10 cellular contexts compared by ENCODE assay signal in genomic region chr3:39254806-39255449, GRCh38. TPM values are rescaled to one million over a fixed set of nuclear protein-coding genes. Genes with fewer than 3 reads are reported as not detected.
A peak's percentile ranks its signal among the peaks of the same experiment; 100 is the strongest.
DNase-seq lines count a peak whose midpoint lies in the region; ATAC-seq, FAIRE-seq and TF ChIP-seq lines count a peak whose summit lies in the region.
"Had no signal": no experiment of that assay in that cellular context is flagged by ENCODE, and none has a peak within 500 bp of the region (broad histone marks: within the 10 kb centered on the region; RNA-seq: fewer than 3 reads in every experiment).

No MANE protein-coding gene starts in this region.

- no peak overlapping the region for H3K9ac ChIP-seq in IMR-90 (ENCODE audit: low read depth, low read length)
- no peak overlapping the region for H3K9ac ChIP-seq in GM12878 (ENCODE audit: control insufficient read depth, insufficient read depth, low read length)

- H3K4me3 ChIP-seq in IMR-90 (ENCODE audit: insufficient read depth, low read depth, low read length), result no peak overlapping the region
- H3K4me3 ChIP-seq in GM12878, result peak overlapping the region; percentile 31; the same call in 1 of the 2 replicates
- H3K4me3 ChIP-seq in brain microvascular endothelial cell (ENCODE audit: low read depth, low read length), result no peak overlapping the region
- H3K4me3 ChIP-seq: lung, smooth muscle cell had no signal

- no CpG with 5 or more reads among the region's 2 CpGs for whole genome bisulfite sequencing in IMR-90 (ENCODE audit: extremely low coverage in 2 of 2, insufficient read length in 1 of 2), 2 experiments
- WGBS in GM12878 (ENCODE audit: insufficient coverage, insufficient replicate concordance, low lambda C conversion rate, missing lambda C conversion rate), result 24% methylated on average over 2 of the region's 2 CpGs

- H2BK120ac ChIP-seq in IMR-90 (ENCODE audit: low read depth, low read length), result peak overlapping the region; percentile 64

- H3K27me3 ChIP-seq in IMR-90 (ENCODE audit: control insufficient read depth, insufficient read depth, low read length) (peaks cover 7% of the 10 kb centered on the region), GM12878 (replicated peaks in 1 of 2; ENCODE audit: control insufficient read depth in 2 of 2, insufficient read depth in 2 of 2, low read length in 1 of 2) (no peaks in the 10 kb centered on the region), brain microvascular endothelial cell (replicated peaks) (no peaks in the 10 kb centered on the region)

- H3K18ac ChIP-seq in IMR-90 (ENCODE audit: low read depth, low read length), result peak overlapping the region; percentile 23; the same call in 1 of the 2 replicates

- intact Hi-C loops in IMR-90 (cut with micrococcal nuclease), result no loop called here
- intact Hi-C loops in GM12878 (cut with micrococcal nuclease; ENCODE audit: unreplicated experiment), result loop anchor here (1.0 to 2.0 kb wide), 2 partner anchors 33 to 34 kb away; no protein-coding TSS in a partner anchor

- no peak overlapping the region for H3K27ac ChIP-seq in IMR-90 (ENCODE audit: insufficient read depth, low read length)
- peak overlapping the region; percentile 68 for H3K27ac ChIP-seq in GM12878 (ENCODE audit: control insufficient read depth, insufficient read depth)
- H3K27ac ChIP-seq in brain microvascular endothelial cell, result no peak overlapping the region

- no peak overlapping the region for H2AK9ac ChIP-seq in IMR-90 (replicated peaks; ENCODE audit: low read depth, low read length, poor library complexity)

- peak overlapping the region; percentile 41; the same call in 1 of the 2 replicates for H3K4ac ChIP-seq in IMR-90 (ENCODE audit: low read depth, low read length)

- TF ChIP-seq POLR2A in GM12891 (IDR thresholded peaks at IDR 0.05; ENCODE audit: low read depth, low read length) (no peak), IMR-90 (IDR thresholded peaks at IDR 0.05; ENCODE audit: low read depth, low read length) (no peak), GM12878 (IDR thresholded peaks at IDR 0.05; ENCODE audit: low read depth, low read length) (no peak)

- no peak overlapping the region for H3K23ac ChIP-seq in IMR-90 (ENCODE audit: low read depth, low read length)

- no peak overlapping the region for H4K5ac ChIP-seq in IMR-90 (ENCODE audit: low read depth, low read length)

- dilution Hi-C loops in IMR-90 (cut with HindIII; ENCODE audit: low sequenced_read_pairs, unreplicated experiment), result no loop called here

- no peak overlapping the region for H3K56ac ChIP-seq in IMR-90 (ENCODE audit: extremely low read depth, insufficient read depth, low read length)

- no peak overlapping the region for H2BK15ac ChIP-seq in IMR-90 (ENCODE audit: low read depth, low read length)

- H3K4me2 ChIP-seq in IMR-90 (ENCODE audit: low read depth, low read length), result peak overlapping the region; percentile 38; the same call in 1 of the 2 replicates
- H3K4me2 ChIP-seq in GM12878 (ENCODE audit: control insufficient read depth, insufficient read depth), result peak overlapping the region; percentile 68
- H3K4me2 ChIP-seq: smooth muscle cell had no signal

- H3K9me3 ChIP-seq in IMR-90 (ENCODE audit: control insufficient read depth, insufficient read depth, low read length) (no peaks in the 10 kb centered on the region), GM12878 (replicated peaks; ENCODE audit: control insufficient read depth, insufficient read depth, low read length) (no peaks in the 10 kb centered on the region)

- ATAC-seq in IMR-90 (ENCODE audit: low read depth) (peak; percentile 27; the same call in 1 of the 2 replicates), GM12878 (no peak; the same call in 2 of the 3 replicates)

- H2AK5ac ChIP-seq in IMR-90 (ENCODE audit: low read depth, low read length), result no peak overlapping the region

- H4K20me1 ChIP-seq in IMR-90 (ENCODE audit: insufficient read depth, low read length) (no peaks in the 10 kb centered on the region), GM12878 (ENCODE audit: control insufficient read depth, insufficient read depth) (no peaks in the 10 kb centered on the region)

- no peak for TF ChIP-seq RAD21 in IMR-90 (IDR thresholded peaks at IDR 0.05; ENCODE audit: low read length)
- TF ChIP-seq RAD21 in GM12878 (IDR thresholded peaks at IDR 0.05; ENCODE audit: insufficient read depth, low read depth, low read length), result no peak

- in situ Hi-C loops in IMR-90 (cut with MboI; ENCODE audit: low sequenced_read_pairs) (no loop called here), GM12878 (cut with MboI) (no loop called here), brain microvascular endothelial cell (cut with HindIII; ENCODE audit: low pct_ligation_motif_present, low sequenced_read_pairs) (no loop called here)

- 0 out of 2 replicates have a peak overlapping the region, but pooled peaks have one; percentile 6 for H4K91ac ChIP-seq in IMR-90 (ENCODE audit: insufficient read depth, low read depth, low read length)

- H3K4me1 ChIP-seq in IMR-90 (ENCODE audit: control insufficient read depth, insufficient read depth, low read length), result peaks cover 2% of the 10 kb centered on the region; the same call in 1 of the 2 replicates
- H3K4me1 ChIP-seq in GM12878 (ENCODE audit: control insufficient read depth, insufficient read depth, low read length), result peaks cover 31% of the 10 kb centered on the region

- SMC1A ChIA-PET in GM12878 (lab: Charles Lee; ENCODE audit: uncharacterized antibody, unreplicated experiment), result interaction anchor here (0.7 to 2.6 kb wide), 15 partner anchors 9 to 127 kb away, joined by 3 to 25 read pairs (median 4); no protein-coding TSS in a partner anchor

- FAIRE-seq in GM12891 (lab: Jason Lieb, UNC) (peak; percentile 38), GM12878 (lab: Jason Lieb, UNC) (no peak)

- DNase-seq in GM12891 (ENCODE audit: insufficient read length, low spot score), result no peak
- DNase-seq in IMR-90, result peak; percentile 43
- no peak for DNase-seq in GM12878 (ENCODE audit: low read depth, low spot score)
- DNase-seq in renal cortical epithelial cell (ENCODE audit: low read depth), result peak; percentile 12
- no peak for DNase-seq in GM19238 (ENCODE audit: insufficient read length, low spot score)
- DNase-seq in brain microvascular endothelial cell, result no peak
- no peak for DNase-seq in SIG-M5 (lab: John Stamatoyannopoulos, UW)
- DNase-seq: activated naive CD4-positive, alpha-beta T cell treated with Interleukin-2 at 50 U/mL for 16 hours had no signal

- no peak for TF ChIP-seq EP300 in GM12878 (IDR thresholded peaks at IDR 0.05; ENCODE audit: borderline replicate concordance in 1 of 2, control insufficient read depth in 1 of 2, low read depth in 2 of 2, low read length in 2 of 2)

- no peak overlapping the region for H2AFZ ChIP-seq in IMR-90 (replicated peaks; ENCODE audit: low read length, poor library complexity)
- peak overlapping the region; percentile 2; the same call in 1 of the 2 replicates for H2AFZ ChIP-seq in GM12878 (ENCODE audit: control insufficient read depth, low read depth, low read length)

- RAD21 ChIA-PET in GM12878 (lab: Charles Lee; ENCODE audit: unreplicated experiment), result interaction anchor here (0.7 to 1.8 kb wide), 17 partner anchors 9 to 255 kb away, joined by 3 to 19 read pairs (median 5); partner anchors contain the start of genes CX3CR1 and XIRP1

- H3K79me1 ChIP-seq in IMR-90 (ENCODE audit: low read depth in 1 of 2, low read length in 2 of 2), result no peaks in the 10 kb centered on the region

- peak overlapping the region; percentile 10; the same call in 1 of the 2 replicates for H3K14ac ChIP-seq in IMR-90 (replicated peaks; ENCODE audit: low read depth, low read length)

- H3K9me1 ChIP-seq in IMR-90 (ENCODE audit: insufficient read depth, low read length), result 0 out of 2 replicates have a peak, but pooled peaks cover 5% of the 10 kb centered on the region

- POLR2A ChIA-PET in IMR-90 (lab: Charles Lee; ENCODE audit: unreplicated experiment), result no interaction called here
- POLR2A ChIA-PET in GM12878 (lab: Charles Lee), result interaction anchor here (0.8 to 1.7 kb wide), 4 partner anchors 10 to 40 kb away, joined by 4 to 5 read pairs (median 5); no protein-coding TSS in a partner anchor

- no peak overlapping the region for H4K8ac ChIP-seq in IMR-90 (ENCODE audit: low read depth in 2 of 2, low read length in 2 of 2)

- TF ChIP-seq CTCF in IMR-90 (conservative IDR thresholded peaks at IDR 0.05; ENCODE audit: low read depth, low read length) (no peak), GM12878 (IDR thresholded peaks at IDR 0.05 in 2 of 3, conservative IDR thresholded peaks at IDR 0.05 in 1 of 3; ENCODE audit: control insufficient read depth in 2 of 3, extremely low read depth in 1 of 3, insufficient read depth in 1 of 3, low read depth in 3 of 3, low read length in 3 of 3) (no peak), brain microvascular endothelial cell (IDR thresholded peaks at IDR 0.05; ENCODE audit: low read depth, low read length, missing control alignments) (no peak)

- no peaks in the 10 kb centered on the region for H3K79me2 ChIP-seq in GM12878 (ENCODE audit: control insufficient read depth, insufficient read depth, low read length)

- H3K36me3 ChIP-seq in IMR-90 (ENCODE audit: control insufficient read depth, insufficient read depth, low read length), result no peaks in the 10 kb centered on the region
- no peaks in the 10 kb centered on the region for H3K36me3 ChIP-seq in GM12878 (ENCODE audit: control insufficient read depth in 2 of 2, insufficient read depth in 2 of 2, low read length in 1 of 2)
- H3K36me3 ChIP-seq in brain microvascular endothelial cell (replicated peaks), result no peaks in the 10 kb centered on the region

- CTCF ChIA-PET in IMR-90 (lab: Yijun Ruan, JAX) (no interaction called here), GM12878 (lab: Yijun Ruan, JAX) (interaction anchor here (0.6 to 4.6 kb wide), 7 partner anchors 10 to 52 kb away, joined by 3 to 49 read pairs (median 5); no protein-coding TSS in a partner anchor)

- H2BK20ac ChIP-seq in IMR-90 (ENCODE audit: low read depth, low read length), result peak overlapping the region; percentile 77

- BruUV-seq in IMR-90 (replicated peaks; lab: Mats Ljungman, UMichigan) (no TSS peak), GM12878 (replicated peaks; lab: Mats Ljungman, UMichigan) (no TSS peak)

- H2BK5ac ChIP-seq in IMR-90 (ENCODE audit: low read depth, low read length, poor library complexity, severe bottlenecking), result no peak overlapping the region

RNA-seq across cellular contexts. Expression of gene CX3CR1, which starts 24.9 kb away (rescaled TPM):
- 0.10 TPM for polyA plus RNA-seq in GM12891 (2012; ENCODE audit: low read depth, missing spikeins)
- total RNA-seq in IMR-90 (2012; rRNA removed) (not detected in 2 replicates), GM12878 (2014; rRNA removed) (0.11 and 0.16 TPM in 2 replicates), GM12878 (2014; rRNA removed; fragmentation: Illumina TruSeq; extraction: Trizol) (0.09 and 0.18 TPM in 2 replicates), GM12878 (2021) (0.08 and 0.23 TPM in 2 replicates), renal cortical epithelial cell (0.17 TPM in 1 of 2 replicates, not detected in the other)
- polyA plus RNA-seq in IMR-90 (2012; rRNA removed) (0.03 TPM in 1 of 2 replicates, not detected in the other), GM12878 (2011; rRNA removed) (0.45 and 0.53 TPM in 2 replicates), GM12878 (2014; fragmentation: Illumina TruSeq; extraction: Trizol) (0.16 and 0.21 TPM in 2 replicates), GM12878 (2014; fragmentation: Nextera tagmentation; extraction: Ambion mirVana) (under 1 TPM; 0.05 to 0.09 TPM), GM12878 (2014; rRNA removed) (0.09 and 0.12 TPM in 2 replicates), GM12878 (2016; fragmentation: Nextera tagmentation; extraction: Ambion mirVana) (under 1 TPM; 0.09 to 0.53 TPM)
- 0.01 TPM in 1 of 2 replicates, not detected in the other for polyA plus RNA-seq in IMR-90 (2012; cell fraction: cytosol; rRNA removed)
- not detected in 2 replicates for polyA plus RNA-seq in IMR-90 (2012; cell fraction: nucleus; rRNA removed; ENCODE audit: low replicate concordance)
- total RNA-seq in GM12878 (2013; cell fraction: nucleolus; rRNA removed), result not detected in 2 replicates
- polyA plus RNA-seq in GM12878 (2011; ENCODE audit: low read depth), result not detected
- polyA plus RNA-seq in GM12878 (2011; cell fraction: cytosol; rRNA removed), result 0.35 and 0.48 TPM in 2 replicates
- polyA plus RNA-seq in GM12878 (2011; cell fraction: nucleus; rRNA removed), result 0.28 and 0.31 TPM in 2 replicates
- polyA plus RNA-seq in GM12878 (2012), result not detected in 2 replicates
- polyA minus RNA-seq in GM12878 (2011; rRNA and poly(A)+ RNA removed), result 0.15 and 0.46 TPM in 2 replicates
- polyA minus RNA-seq in GM12878 (2011; cell fraction: cytosol; rRNA and poly(A)+ RNA removed), result not detected in 2 replicates
- 0.10 TPM in 1 of 2 replicates, not detected in the other for polyA minus RNA-seq in GM12878 (2011; cell fraction: nucleus; rRNA and poly(A)+ RNA removed)
- total RNA-seq: smooth muscle cell had no signal
- polyA plus RNA-seq: smooth muscle cell had no signal

Comparison
In these comparisons a context has a peak if more than half of its experiments do, and no peak if none do; other contexts are left out.
1. DNase-seq: peak in IMR-90 (single experiment) and renal cortical epithelial cell (single experiment); none in GM12891 (single experiment), GM12878 (single experiment), GM19238 (single experiment), brain microvascular endothelial cell (single experiment) and SIG-M5 (single experiment).